1 cellular context compared by ENCODE assay signal in genomic region chr6:74603676-74604075, GRCh38.
TF ChIP-seq lines count a peak whose summit lies in the region.

No MANE protein-coding gene starts in this region.

TF ChIP-seq in HCT116, 20 proteins besides CTCF, POLR2A, EP300 and RAD21 (continued from another document):
- TF ChIP-seq REST (IDR thresholded peaks at IDR 0.05; ENCODE audit: low read depth) (no peak), FOSL1 (IDR thresholded peaks at IDR 0.05; ENCODE audit: low read depth) (no peak), SRF (IDR thresholded peaks at IDR 0.05; ENCODE audit: low read depth) (no peak), SIN3A (IDR thresholded peaks at IDR 0.05; ENCODE audit: low read depth) (no peak), MAX (IDR thresholded peaks at IDR 0.05) (no peak)
